25 cellular contexts compared by ENCODE assay signal in the genomic region with DNA sequence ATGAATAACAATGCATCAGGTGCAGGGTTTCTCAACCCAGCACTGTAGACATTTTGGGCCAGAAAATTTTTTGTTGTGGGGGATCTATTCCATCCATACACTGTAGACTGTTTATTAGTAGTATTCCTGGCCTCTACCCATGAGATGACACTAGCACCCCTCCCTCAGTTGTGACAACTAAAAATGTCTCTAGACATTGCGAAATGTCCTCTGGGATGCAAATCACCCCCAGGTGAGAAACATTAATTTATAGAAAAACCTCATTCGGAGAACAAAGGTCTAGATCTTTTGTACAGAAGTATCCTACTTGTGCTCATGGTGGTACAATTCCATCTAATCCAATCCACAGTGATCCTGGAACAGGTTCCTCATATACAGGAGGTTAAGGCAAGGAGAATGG. TPM values are rescaled to one million over a fixed set of nuclear protein-coding genes. Genes with fewer than 3 reads are reported as not detected.
"Had no signal": no experiment of that assay in that cellular context is flagged by ENCODE, and none has a peak within 500 bp of the region (broad histone marks: within the 10 kb centered on the region; RNA-seq: fewer than 3 reads in every experiment).

No MANE protein-coding gene starts in this region.

- H3K36me3 ChIP-seq: ovary had no signal

- H3K9me3 Mint-ChIP-seq: naive B cell had no signal

- DNase-seq: effector CD4-positive, alpha-beta T cell; gastrocnemius medialis; heart right ventricle; hypothalamus; kidney glomerular epithelial cell; mesendoderm; naive B cell; ovary; small intestine; stimulated activated CD4-positive, alpha-beta T cell treated with anti-CD3 and anti-CD28 coated beads, Interleukin-12 subunit alpha, Interleukin-12 subunit beta, amount 100 ng/mL, for 4 hours; stimulated activated naive CD4-positive, alpha-beta T cell; stomach; substantia nigra; transverse colon had no signal

- ATAC-seq: gastrocnemius medialis, heart right ventricle had no signal

- H3K27me3 ChIP-seq: esophagus muscularis mucosa, gastrocnemius medialis, heart right ventricle, ovary, right atrium auricular region, stomach, transverse colon had no signal

- H3K9me3 ChIP-seq: esophagus muscularis mucosa, gastrocnemius medialis, heart right ventricle, ovary, right atrium auricular region, stomach, thoracic aorta, transverse colon had no signal

- H3K27ac Mint-ChIP-seq: naive B cell had no signal

- H3K27me3 Mint-ChIP-seq: naive B cell had no signal

- H3K27ac ChIP-seq: coronary artery, esophagus muscularis mucosa, gastrocnemius medialis, heart right ventricle, ovary, right atrium auricular region, stomach, thoracic aorta, transverse colon had no signal

- H3K4me3 ChIP-seq: coronary artery, esophagus muscularis mucosa, gastrocnemius medialis, heart right ventricle, ovary, right atrium auricular region, stomach, thoracic aorta, transverse colon had no signal

RNA-seq across cellular contexts. Expression of gene CPHXL2, which starts 58.0 kb away (rescaled TPM):
- total RNA-seq: dermis microvascular lymphatic vessel endothelial cell, esophagus muscularis mucosa, fibroblast of villous mesenchyme, gastrocnemius medialis, heart right ventricle, liver, lung microvascular endothelial cell, ovary, posterior vena cava, right atrium auricular region, stomach, thoracic aorta, transverse colon, ureter had no signal
- polyA plus RNA-seq: heart right ventricle, liver, neural cell, ovary, small intestine, stomach had no signal
